In the genomic region with DNA sequence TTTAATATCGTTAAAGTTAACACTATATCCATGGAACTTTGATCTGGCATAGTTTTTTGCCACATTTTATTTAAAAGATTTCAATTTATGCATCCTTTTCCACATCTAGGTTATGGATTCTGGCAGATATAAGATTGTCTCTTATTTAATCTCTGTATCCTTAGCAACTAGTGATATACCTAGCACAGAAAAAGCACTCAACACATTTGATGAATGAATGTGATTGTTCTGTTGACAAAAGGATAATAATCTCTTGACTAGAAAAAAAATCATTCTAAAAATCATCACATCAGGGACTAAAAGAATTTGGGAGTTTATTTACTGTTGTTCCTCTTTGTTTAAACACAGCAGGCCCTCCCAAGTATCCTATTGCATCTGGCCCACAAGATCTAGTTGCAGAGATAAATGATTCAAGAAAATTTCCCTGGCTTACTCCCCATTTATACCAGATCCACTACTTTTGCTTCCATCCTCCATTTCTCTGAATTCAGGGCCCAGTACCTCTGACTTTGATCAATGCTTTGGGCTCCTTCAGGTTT, we compare ENCODE assay signal across 16 cellular contexts.
"Had no signal": no experiment of that assay in that cellular context is flagged by ENCODE, and none has a peak within 500 bp of the region (broad histone marks: within the 10 kb centered on the region; RNA-seq: fewer than 3 reads in every experiment).

No MANE protein-coding gene starts in this region.

- ATAC-seq: activated T-cell treated with anti-CD3 and anti-CD28 coated beads, Interleukin-2, amount 50 U/mL, for 72 hours; foreskin keratinocyte; left ventricle myocardium superior; stimulated activated effector memory CD8-positive, alpha-beta T cell treated with anti-CD3 and anti-CD28 coated beads, Interleukin-12 subunit alpha, Interleukin-12 subunit beta, amount 100 ng/mL, for 72 hours had no signal

- H3K9me3 Mint-ChIP-seq: activated CD4-positive, alpha-beta T cell treated with anti-CD3 and anti-CD28 coated beads, Interleukin-2, amount 10 ng/mL, durations not matched to agents 7 days and 5 days; activated T-cell treated with anti-CD3 and anti-CD28 coated beads, Interleukin-2, amount 50 U/mL, for 72 hours; central memory CD8-positive, alpha-beta T cell; neural progenitor cell; stimulated activated effector memory CD8-positive, alpha-beta T cell treated with anti-CD3 and anti-CD28 coated beads, Interleukin-12 subunit alpha, Interleukin-12 subunit beta, amount 100 ng/mL, for 72 hours had no signal

- H3K27ac ChIP-seq: foreskin keratinocyte, neural progenitor cell, ovary had no signal

- DNase-seq: activated CD4-positive, alpha-beta T cell treated with anti-CD3 and anti-CD28 coated beads, Interleukin-2, amount 10 ng/mL, durations not matched to agents 7 days and 5 days; activated CD8-positive, alpha-beta memory T cell treated with anti-CD3 and anti-CD28 coated beads, Interleukin-2, amount 50 U/mL, for 48 hours; activated gamma-delta T cell treated with Interleukin-2 at 50 U/mL for 16 hours; activated T-cell treated with anti-CD3 and anti-CD28 coated beads, Interleukin-2, amount 50 U/mL, for 72 hours; amygdala; cortex of kidney; effector CD4-positive, alpha-beta T cell; foreskin keratinocyte; left ventricle myocardium superior; mesenchymal stem cell; ovary had no signal

- H3K27me3 ChIP-seq: foreskin keratinocyte, neural progenitor cell, ovary had no signal

- H3K36me3 ChIP-seq: neural progenitor cell, ovary had no signal

- H3K9ac ChIP-seq: neural progenitor cell had no signal

- H3K27me3 Mint-ChIP-seq: activated naive CD8-positive, alpha-beta T cell had no signal

- H2AFZ ChIP-seq: neural progenitor cell had no signal

- H3K4me3 ChIP-seq: neural progenitor cell, ovary had no signal

- H3K36me3 Mint-ChIP-seq: activated naive CD8-positive, alpha-beta T cell; brain; neural progenitor cell; stimulated activated effector memory CD8-positive, alpha-beta T cell treated with anti-CD3 and anti-CD28 coated beads, Interleukin-12 subunit alpha, Interleukin-12 subunit beta, amount 100 ng/mL, for 72 hours had no signal

- H3K27ac Mint-ChIP-seq: activated CD4-positive, alpha-beta T cell treated with anti-CD3 and anti-CD28 coated beads, Interleukin-2, amount 10 ng/mL, durations not matched to agents 7 days and 5 days; activated naive CD8-positive, alpha-beta T cell; activated T-cell treated with anti-CD3 and anti-CD28 coated beads, Interleukin-2, amount 50 U/mL, for 72 hours; neural progenitor cell; stimulated activated effector memory CD8-positive, alpha-beta T cell treated with anti-CD3 and anti-CD28 coated beads, Interleukin-12 subunit alpha, Interleukin-12 subunit beta, amount 100 ng/mL, for 72 hours had no signal

- H3K9me3 ChIP-seq: ovary had no signal

- H3K4me3 Mint-ChIP-seq: activated CD4-positive, alpha-beta T cell treated with anti-CD3 and anti-CD28 coated beads, Interleukin-2, amount 10 ng/mL, durations not matched to agents 7 days and 5 days; activated naive CD8-positive, alpha-beta T cell; activated T-cell treated with anti-CD3 and anti-CD28 coated beads, Interleukin-2, amount 50 U/mL, for 72 hours; brain; central memory CD8-positive, alpha-beta T cell; neural progenitor cell; stimulated activated effector memory CD8-positive, alpha-beta T cell treated with anti-CD3 and anti-CD28 coated beads, Interleukin-12 subunit alpha, Interleukin-12 subunit beta, amount 100 ng/mL, for 72 hours had no signal
